ENCODE assay signal across 8 cellular contexts in genomic region chr14:52553002-52553670, GRCh38. TPM values are rescaled to one million over a fixed set of nuclear protein-coding genes. Genes with fewer than 3 reads are reported as not detected.
DNase-seq lines count a peak whose midpoint lies in the region; ATAC-seq and TF ChIP-seq lines count a peak whose summit lies in the region.

No MANE protein-coding gene starts in this region.

- no peaks in the 10 kb centered on the region for H3K36me3 ChIP-seq in kidney epithelial cell (ENCODE audit: control insufficient read depth, insufficient read depth, low read length)

- no peaks in the 10 kb centered on the region for H3K9me3 Mint-ChIP-seq in T-helper 1 cell treated with Interleukin-12 subunit alpha and Interleukin-12 subunit beta and Interleukin-4 antibody, amounts not matched to agents 30 μg/mL and 1 μg/mL, for 36 hours

- peak overlapping the region; percentile 91 for H3K4me3 Mint-ChIP-seq in T-helper 1 cell treated with Interleukin-12 subunit alpha and Interleukin-12 subunit beta and Interleukin-4 antibody, amounts not matched to agents 30 μg/mL and 1 μg/mL, for 36 hours

- peak overlapping the region; percentile 76 for H3K4me3 ChIP-seq in kidney epithelial cell (ENCODE audit: low read depth, low read length)

- H3K27me3 ChIP-seq in kidney epithelial cell (ENCODE audit: control insufficient read depth, insufficient read depth, low read length) = no peaks in the 10 kb centered on the region

- in situ Hi-C loops in T47D (cut with HindIII; ENCODE audit: low pct_unique_long_range_greater_than_20kb, low sequenced_read_pairs) = no loop called here

- no peaks in the 10 kb centered on the region for H3K36me3 Mint-ChIP-seq in T-helper 1 cell treated with Interleukin-12 subunit alpha and Interleukin-12 subunit beta and Interleukin-4 antibody, amounts not matched to agents 30 μg/mL and 1 μg/mL, for 36 hours (ENCODE audit: low read depth)

- H3K4me1 Mint-ChIP-seq in T-helper 1 cell treated with Interleukin-12 subunit alpha and Interleukin-12 subunit beta and Interleukin-4 antibody, amounts not matched to agents 30 μg/mL and 1 μg/mL, for 36 hours (ENCODE audit: low read depth) = peaks cover 29% of the 10 kb centered on the region

- no peak overlapping the region for H3K27ac Mint-ChIP-seq in T-helper 1 cell treated with Interleukin-12 subunit alpha and Interleukin-12 subunit beta and Interleukin-4 antibody, amounts not matched to agents 30 μg/mL and 1 μg/mL, for 36 hours

- H3K27me3 Mint-ChIP-seq in T-helper 1 cell treated with Interleukin-12 subunit alpha and Interleukin-12 subunit beta and Interleukin-4 antibody, amounts not matched to agents 30 μg/mL and 1 μg/mL, for 36 hours (ENCODE audit: low read depth) = peaks cover 36% of the 10 kb centered on the region

- no peak for TF ChIP-seq CTCF in kidney epithelial cell (IDR thresholded peaks at IDR 0.05; ENCODE audit: insufficient read depth, low read length, poor library complexity, severe bottlenecking)

- TF ChIP-seq EP300 in Ishikawa (IDR thresholded peaks at IDR 0.05; ENCODE audit: borderline replicate concordance) = no peak

- DNase-seq in COLO829 (ENCODE audit: low spot score) (peak; percentile 8), T47D (ENCODE audit: low read depth in 1 of 2, low spot score in 1 of 2) (peak; percentile 42 to 52), kidney epithelial cell (ENCODE audit: low read depth) (no peak), middle frontal gyrus (ENCODE audit: extremely low spot score, low spot score) (no peak)
- peak; percentile 9 for DNase-seq in stimulated activated CD4-positive, alpha-beta T cell treated with anti-CD3 and anti-CD28 coated beads, Interleukin-2, amount 100 ng/mL, for 4 hours (ENCODE audit: low read depth)

- no peak for TF ChIP-seq RAD21 in Ishikawa (IDR thresholded peaks at IDR 0.05; ENCODE audit: low read depth)

- peak; percentile 18 for ATAC-seq in GM21576 (IDR thresholded peaks at IDR 0.05; ENCODE audit: unreplicated experiment)

TF ChIP-seq in Ishikawa, 13 proteins besides CTCF, POLR2A, EP300 and RAD21:
- TF ChIP-seq EGR1 (IDR thresholded peaks at IDR 0.05) (peak; percentile 66), NFIC (IDR thresholded peaks at IDR 0.05) (no peak), TCF12 (IDR thresholded peaks at IDR 0.05; ENCODE audit: low read depth) (no peak), MAX (IDR thresholded peaks at IDR 0.05) (peak; percentile 32; the same call in 1 of the 2 replicates), CREB1 (IDR thresholded peaks at IDR 0.05; ENCODE audit: low read depth) (no peak), REST (IDR thresholded peaks at IDR 0.05; ENCODE audit: low read depth) (no peak), CEBPB (IDR thresholded peaks at IDR 0.05) (no peak), ZBTB7A (IDR thresholded peaks at IDR 0.05; ENCODE audit: low read depth) (peak; percentile 42; the same call in 1 of the 2 replicates), FOXM1 (IDR thresholded peaks at IDR 0.05; ENCODE audit: borderline replicate concordance, low read depth) (no peak), USF1 (IDR thresholded peaks at IDR 0.05) (no peak), TAF1 (IDR thresholded peaks at IDR 0.05; ENCODE audit: low read depth) (no peak), YY1 (IDR thresholded peaks at IDR 0.05; ENCODE audit: low read depth) (no peak), TEAD4 (IDR thresholded peaks at IDR 0.05) (no peak)

RNA-seq across cellular contexts. Expression of gene GPR137C, which starts 0.5 kb away (rescaled TPM):
- total RNA-seq in kidney epithelial cell = 0.46 and 1.3 TPM in 2 replicates

RNA-seq across cellular contexts. Expression of gene TXNDC16, which starts 0.8 kb away (rescaled TPM):
- total RNA-seq in kidney epithelial cell = 2.1 and 3.2 TPM in 2 replicates

Comparison
In these comparisons a context has a peak if more than half of its experiments do, and no peak if none do; other contexts are left out.
1. DNase-seq: peak in COLO829 (single experiment), T47D (2 of 2) and stimulated activated CD4-positive, alpha-beta T cell treated with anti-CD3 and anti-CD28 coated beads, Interleukin-2, amount 100 ng/mL, for 4 hours (single experiment); none in kidney epithelial cell (single experiment) and middle frontal gyrus (single experiment).